ENCODE assay signal across 14 cellular contexts in the genomic region with DNA sequence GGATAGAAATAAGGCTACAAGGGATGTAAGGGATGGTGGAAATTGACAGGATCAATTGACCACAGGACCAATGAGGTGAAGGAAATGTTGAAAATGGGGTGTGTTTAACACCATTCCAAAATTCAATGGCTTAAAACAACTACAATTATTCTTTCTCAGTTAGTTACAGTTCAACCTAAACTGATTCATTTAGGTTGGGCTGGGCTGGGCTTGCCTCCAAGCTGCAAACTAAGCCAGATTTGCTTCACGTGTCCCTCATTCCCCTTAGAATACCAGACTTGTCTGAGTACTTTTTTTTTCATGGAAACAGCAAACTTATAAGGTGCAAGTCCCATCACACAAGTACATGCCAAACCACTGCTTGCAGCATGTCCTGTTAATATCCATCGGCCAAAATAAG.
"Had no signal": no experiment of that assay in that cellular context is flagged by ENCODE, and none has a peak within 500 bp of the region (broad histone marks: within the 10 kb centered on the region; RNA-seq: fewer than 3 reads in every experiment).

No MANE protein-coding gene starts in this region.

- DNase-seq: activated CD4-positive, alpha-beta T cell treated with anti-CD3 and anti-CD28 coated beads, Interleukin-2, amount 50 U/mL, for 4 hours; activated CD4-positive, CD25-positive, alpha-beta regulatory T cell treated with anti-CD3 and anti-CD28 coated beads, Interleukin-2, amount 50 U/mL, for 72 hours; activated effector memory CD4-positive, alpha-beta T cell treated with Interleukin-2 at 50 U/mL for 16 hours; activated T-cell treated with anti-CD3 and anti-CD28 coated beads, Interleukin-2, amount 50 U/mL, for 1 hour; amniotic stem cell; ovary; stimulated activated CD4-positive, alpha-beta T cell treated with anti-CD3 and anti-CD28 coated beads, Interleukin-15, amount 100 ng/mL, for 24 hours; stimulated activated CD4-positive, alpha-beta T cell treated with anti-CD3 and anti-CD28 coated beads, Interleukin-4, amount 100 ng/mL, for 24 hours; stomach; uterus had no signal

- H2AFZ ChIP-seq: neural progenitor cell had no signal

- H3K4me2 ChIP-seq: neural progenitor cell had no signal

- H3K4me1 Mint-ChIP-seq: activated naive CD4-positive, alpha-beta T cell treated with anti-CD3 and anti-CD28 coated beads, Interleukin-2, amount 50 U/mL, for 24 hours had no signal

- H3K4me3 ChIP-seq: neural progenitor cell, ovary, stomach, uterus had no signal

- H3K4me1 ChIP-seq: uterus had no signal

- H3K9me3 Mint-ChIP-seq: activated naive CD4-positive, alpha-beta T cell treated with anti-CD3 and anti-CD28 coated beads, Interleukin-2, amount 50 U/mL, for 24 hours; neural progenitor cell; T-helper 2 cell treated with Interferon-gamma antibody and Interleukin-4, amounts not matched to agents 5 μg/mL and 100 μg/mL, for 36 hours had no signal

- H3K4me3 Mint-ChIP-seq: activated naive CD4-positive, alpha-beta T cell treated with anti-CD3 and anti-CD28 coated beads, Interleukin-2, amount 50 U/mL, for 24 hours; brain; neural progenitor cell; T-helper 2 cell treated with Interferon-gamma antibody and Interleukin-4, amounts not matched to agents 5 μg/mL and 100 μg/mL, for 36 hours had no signal

- H3K27me3 ChIP-seq: neural progenitor cell, ovary, stomach, uterus had no signal

- H3K27ac ChIP-seq: neural progenitor cell, ovary, stomach, uterus had no signal

- H3K36me3 ChIP-seq: neural progenitor cell, ovary, stomach, uterus had no signal

- H3K9ac ChIP-seq: neural progenitor cell had no signal

- H3K27me3 Mint-ChIP-seq: activated naive CD4-positive, alpha-beta T cell treated with anti-CD3 and anti-CD28 coated beads, Interleukin-2, amount 50 U/mL, for 24 hours; brain had no signal

- H3K36me3 Mint-ChIP-seq: activated naive CD4-positive, alpha-beta T cell treated with anti-CD3 and anti-CD28 coated beads, Interleukin-2, amount 50 U/mL, for 24 hours; brain; neural progenitor cell had no signal

- H3K9me3 ChIP-seq: ovary, stomach, uterus had no signal
